In the genomic region with DNA sequence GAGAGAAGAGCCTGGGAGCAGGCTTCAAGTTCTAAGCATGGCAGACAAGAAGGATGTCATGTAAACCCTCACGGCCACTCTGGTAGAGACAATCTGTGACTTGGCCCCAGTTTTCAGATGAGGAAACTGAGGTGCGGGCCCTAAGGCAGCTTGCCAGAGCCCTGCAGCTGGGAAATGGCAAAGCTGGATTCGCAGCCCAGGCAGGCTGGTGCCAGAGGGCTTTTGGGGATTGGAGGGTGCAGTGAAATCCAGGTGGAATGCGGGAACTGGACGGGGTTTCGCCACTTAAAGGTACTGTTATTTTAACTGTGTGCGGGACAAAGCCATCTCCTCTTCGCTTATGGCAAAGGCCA, we compare ENCODE assay signal across 9 cellular contexts. TPM values are rescaled to one million over a fixed set of nuclear protein-coding genes. Genes with fewer than 3 reads are reported as not detected.
DNase-seq lines count a peak whose midpoint lies in the region; ATAC-seq and TF ChIP-seq lines count a peak whose summit lies in the region.
"Had no signal": no experiment of that assay in that cellular context is flagged by ENCODE, and none has a peak within 500 bp of the region (broad histone marks: within the 10 kb centered on the region; RNA-seq: fewer than 3 reads in every experiment).

No MANE protein-coding gene starts in this region.

- H3K27ac ChIP-seq in epithelial cell of prostate (peak overlapping the region; percentile 79), psoas muscle (peak overlapping the region; percentile 96)

- H3K36me3 ChIP-seq in NT2/D1 (ENCODE audit: insufficient read depth, insufficient read length, low read length) (no peaks in the 10 kb centered on the region), psoas muscle (ENCODE audit: insufficient read depth in 1 of 2, low read depth in 1 of 2) (peaks cover 0 to 4% of the 10 kb centered on the region in 2 donors)

- peaks cover 16% of the 10 kb centered on the region for H3K4me1 ChIP-seq in NT2/D1 (ENCODE audit: insufficient read depth, insufficient read length)
- H3K4me1 ChIP-seq in psoas muscle, result peaks cover 29% of the 10 kb centered on the region

- TF ChIP-seq CTCF in psoas muscle (IDR thresholded peaks at IDR 0.05), result no peak

- peak overlapping the region; percentile 58 for H3K4me3 ChIP-seq in NT2/D1 (ENCODE audit: insufficient read length, low read depth)
- peak overlapping the region; percentile 78 for H3K4me3 ChIP-seq in psoas muscle

- in situ Hi-C loops in KBM-7 (cut with MboI; ENCODE audit: low pct_unique_long_range_greater_than_20kb, low sequenced_read_pairs), result loop anchor here (25.0 kb wide), 1 partner anchor 535 kb away; no protein-coding TSS in a partner anchor

- H3K9ac ChIP-seq in NT2/D1 (ENCODE audit: insufficient read length, low read depth), result peak overlapping the region; percentile 61

- 9 to 20% (median 10%) methylated on average over 8 of the region's 8 CpGs for WGBS in psoas muscle, 3 donors

- peak in 3 of 4 donors; percentile 6 to 11 (median 11) for ATAC-seq in psoas muscle

- no peaks in the 10 kb centered on the region for H3K9me3 ChIP-seq in NT2/D1 (ENCODE audit: insufficient read depth, low read length)
- no peaks in the 10 kb centered on the region for H3K9me3 ChIP-seq in psoas muscle

- intact Hi-C loops in psoas muscle (cut with DNase I), result loop anchor here in 1 of 2 donors (2.0 to 10.0 kb wide), 2 partner anchors 40 to 232 kb away; a partner anchor contains a TSS

- peaks cover 13% of the 10 kb centered on the region for H3K27me3 ChIP-seq in NT2/D1 (ENCODE audit: insufficient read depth, insufficient read length)
- H3K27me3 ChIP-seq in psoas muscle (ENCODE audit: insufficient read depth in 3 of 3, low read length in 2 of 3), result no peaks in the 10 kb centered on the region

- peak; percentile 42 for DNase-seq in COLO829 (ENCODE audit: low spot score)
- no peak for DNase-seq in NT2/D1 (ENCODE audit: low read depth, low spot score)
- no peak for DNase-seq in epithelial cell of prostate (ENCODE audit: low read depth, low spot score)
- DNase-seq in psoas muscle, result peak in 1 of 2 donors; percentile 67
- DNase-seq in glomerular visceral epithelial cell (ENCODE audit: extremely low spot score), result no peak
- no peak for DNase-seq in stimulated activated CD4-positive, alpha-beta T cell treated with anti-CD3 and anti-CD28 coated beads, Interleukin-4, amount 100 ng/mL, for 4 hours
- no peak for DNase-seq in KBM-7
- no peak for DNase-seq in epidermal melanocyte (ENCODE audit: insufficient read length, low spot score)

RNA-seq across cellular contexts. Expression of a gene that starts 0.5 kb away (rescaled TPM):
- 10 to 100 TPM; 10.4 to 33.7 (median 24.9) TPM for total RNA-seq in psoas muscle
- polyA plus RNA-seq in psoas muscle, result 10 to 100 TPM; 18.4 to 39.4 (median 37.0) TPM

RNA-seq across cellular contexts. Expression of a gene that starts 15.5 kb away (rescaled TPM):
- not detected for total RNA-seq in psoas muscle
- polyA plus RNA-seq in psoas muscle, result under 1 TPM; 0.04 to 0.13 (median 0.09) TPM
- total RNA-seq: lung microvascular endothelial cell had no signal

RNA-seq across cellular contexts. Expression of a gene that starts 53.6 kb away (rescaled TPM):
- total RNA-seq in psoas muscle, result 10 to 100 TPM; 14.7 to 21.6 (median 17.8) TPM
- 10 to 100 TPM in 1 of 3 donors, 1 to 10 TPM in 2; 8.3 to 14.0 (median 9.3) TPM for polyA plus RNA-seq in psoas muscle
